ENCODE assay signal across 8 cellular contexts in the genomic region with DNA sequence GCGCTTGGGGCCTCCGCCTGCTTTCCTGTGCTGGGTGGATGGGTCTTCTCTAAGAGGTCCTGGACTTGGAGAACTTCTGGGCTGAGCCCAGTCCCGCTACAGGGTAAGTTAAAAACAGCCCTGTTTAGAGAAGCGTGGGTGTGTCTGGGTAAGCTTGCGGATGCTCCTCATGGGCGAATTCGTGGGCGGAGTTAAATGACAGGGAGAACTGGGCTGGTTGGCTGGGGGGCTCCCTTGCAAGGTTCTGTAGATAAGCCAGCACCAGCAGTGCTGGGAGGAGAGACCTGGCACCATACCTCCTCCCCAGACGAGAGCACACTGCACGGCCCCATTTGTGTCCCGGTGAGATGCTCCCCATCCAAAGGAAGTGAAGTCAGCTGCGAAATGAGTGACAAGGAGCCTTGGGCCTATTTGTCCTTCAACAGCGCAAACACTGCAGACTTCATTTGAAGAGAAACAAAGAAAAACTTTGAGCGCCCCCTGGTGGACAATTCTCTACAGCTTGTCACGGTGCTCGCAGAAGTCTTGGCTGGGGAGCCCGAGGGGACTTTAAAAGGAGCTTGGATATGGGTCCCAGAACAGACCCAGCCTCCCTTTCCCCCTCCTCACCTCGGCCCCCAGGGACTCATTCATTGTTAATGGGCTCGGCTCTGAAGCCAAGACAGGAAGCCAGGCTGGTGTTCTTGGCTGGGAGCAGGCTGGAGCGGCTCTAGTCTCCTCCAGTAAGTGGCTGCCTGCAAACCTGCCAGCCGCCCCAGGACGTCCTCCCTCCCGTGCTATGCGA. TPM values are rescaled to one million over a fixed set of nuclear protein-coding genes. Genes with fewer than 3 reads are reported as not detected.
DNase-seq lines count a peak whose midpoint lies in the region; ATAC-seq lines count a peak whose summit lies in the region.

No MANE protein-coding gene starts in this region.

- CTCF ChIA-PET in activated CD4-positive, alpha-beta T cell treated with anti-CD3 and anti-CD28 coated beads for 36 hours (lab: Charles Lee): interaction anchor here (0.5 to 2.2 kb wide), 48 partner anchors 9 to 621 kb away, joined by 3 to 13 read pairs (median 3); no protein-coding TSS in a partner anchor

- H3K36me3 Mint-ChIP-seq in activated CD4-positive, alpha-beta T cell treated with anti-CD3 and anti-CD28 coated beads for 36 hours (ENCODE audit: low read depth): no peaks in the 10 kb centered on the region

- H3K27ac ChIP-seq in cingulate gyrus (ENCODE audit: low read depth, low read length): peak overlapping the region; percentile 47

- H3K9me3 Mint-ChIP-seq in activated CD4-positive, alpha-beta T cell treated with anti-CD3 and anti-CD28 coated beads for 36 hours (ENCODE audit: low read depth): no peaks in the 10 kb centered on the region

- DNase-seq in EL (peak; percentile 77), NCI-H510A (lab: John Stamatoyannopoulos, UW) (peak; percentile 25), left lobe of liver (ENCODE audit: low spot score) (peak; percentile 81)
- DNase-seq in activated CD4-positive, alpha-beta T cell treated with anti-CD3 and anti-CD28 coated beads for 36 hours: peak; percentile 93
- peak; percentile 77 for DNase-seq in stimulated activated CD4-positive, alpha-beta T cell treated with anti-CD3 and anti-CD28 coated beads, Interleukin-4, amount 100 ng/mL, for 1 hour

- no peak overlapping the region for H3K4me3 Mint-ChIP-seq in activated CD4-positive, alpha-beta T cell treated with anti-CD3 and anti-CD28 coated beads for 36 hours

- peaks cover 3% of the 10 kb centered on the region for H3K4me1 Mint-ChIP-seq in activated CD4-positive, alpha-beta T cell treated with anti-CD3 and anti-CD28 coated beads for 36 hours

- no peak overlapping the region for H3K27ac Mint-ChIP-seq in activated CD4-positive, alpha-beta T cell treated with anti-CD3 and anti-CD28 coated beads for 36 hours

- POLR2A ChIA-PET in activated CD4-positive, alpha-beta T cell treated with anti-CD3 and anti-CD28 coated beads for 36 hours (lab: Charles Lee): no interaction called here

- H3K27me3 Mint-ChIP-seq in activated CD4-positive, alpha-beta T cell treated with anti-CD3 and anti-CD28 coated beads for 36 hours: no peaks in the 10 kb centered on the region

- intact Hi-C loops in activated CD4-positive, alpha-beta T cell treated with anti-CD3 and anti-CD28 coated beads for 36 hours (cut with DNase I, micrococcal nuclease): loop anchor here (1.0 to 5.0 kb wide), 8 partner anchors 124 to 624 kb away; partner anchors contain the start of gene TSPAN18 (in 1 of the 2)

- ATAC-seq in HG03159 (IDR thresholded peaks at IDR 0.05; ENCODE audit: unreplicated experiment) (peak; percentile 75), left lobe of liver (peak; percentile 83), HG03039 (IDR thresholded peaks at IDR 0.05; ENCODE audit: unreplicated experiment) (no peak)
- ATAC-seq in activated CD4-positive, alpha-beta T cell treated with anti-CD3 and anti-CD28 coated beads for 36 hours: peak; percentile 91

RNA-seq across cellular contexts. Expression of gene TP53I11, which starts 39.5 kb away (rescaled TPM):
- total RNA-seq in activated CD4-positive, alpha-beta T cell treated with anti-CD3 and anti-CD28 coated beads for 36 hours: 10 to 100 TPM; 14.3 to 15.8 TPM
- 8.7 TPM for total RNA-seq in left lobe of liver

Comparison
In these comparisons a context has a peak if more than half of its experiments do, and no peak if none do; other contexts are left out.
1. DNase-seq: peak in every context shown above with its lines; median percentile 93 in activated CD4-positive, alpha-beta T cell treated with anti-CD3 and anti-CD28 coated beads for 36 hours; 81 in left lobe of liver; 77 in EL; 77 in stimulated activated CD4-positive, alpha-beta T cell treated with anti-CD3 and anti-CD28 coated beads, Interleukin-4, amount 100 ng/mL, for 1 hour; 25 in NCI-H510A.